In genomic region chr2:225011585-225011984, GRCh38 we compare ENCODE assay signal across 18 cellular contexts. TPM values are rescaled to one million over a fixed set of nuclear protein-coding genes. Genes with fewer than 3 reads are reported as not detected.
A peak's percentile ranks its signal among the peaks of the same experiment; 100 is the strongest.
DNase-seq lines count a peak whose midpoint lies in the region; ATAC-seq and TF ChIP-seq lines count a peak whose summit lies in the region.
"Had no signal": no experiment of that assay in that cellular context is flagged by ENCODE, and none has a peak within 500 bp of the region (broad histone marks: within the 10 kb centered on the region; RNA-seq: fewer than 3 reads in every experiment).

No MANE protein-coding gene starts in this region.

- intact Hi-C loops in activated CD8-positive, alpha-beta T cell treated with anti-CD3 and anti-CD28 coated beads for 36 hours (cut with micrococcal nuclease) = loop anchor here (2.0 kb wide), 1 partner anchor 27 kb away; no protein-coding TSS in a partner anchor

- no peak for ATAC-seq in activated CD8-positive, alpha-beta T cell treated with anti-CD3 and anti-CD28 coated beads for 36 hours
- ATAC-seq in activated CD8-positive, alpha-beta T cell treated with anti-CD3 and anti-CD28 coated beads, Interleukin-2, amount 10 ng/mL, durations not matched to agents 7 days and 5 days = no peak
- ATAC-seq in T-cell (replicated peaks in 1 of 4) = no peak

- peaks cover 16% of the 10 kb centered on the region for H3K36me3 Mint-ChIP-seq in activated CD8-positive, alpha-beta T cell treated with anti-CD3 and anti-CD28 coated beads for 36 hours (ENCODE audit: low read depth)
- peaks cover 32% of the 10 kb centered on the region for H3K36me3 Mint-ChIP-seq in activated CD8-positive, alpha-beta T cell treated with anti-CD3 and anti-CD28 coated beads, Interleukin-2, amount 10 ng/mL, durations not matched to agents 7 days and 5 days (ENCODE audit: low read depth)
- peaks cover 6% of the 10 kb centered on the region for H3K36me3 Mint-ChIP-seq in T-cell
- H3K36me3 Mint-ChIP-seq in activated naive CD4-positive, alpha-beta T cell treated with anti-CD3 and anti-CD28 coated beads, Interleukin-2, amount 10 ng/mL, durations not matched to agents 7 days and 5 days = peaks cover 38% of the 10 kb centered on the region

- H3K4me3 ChIP-seq in smooth muscle cell (no peak overlapping the region), WERI-Rb-1 (ENCODE audit: low read depth, low read length) (no peak overlapping the region)
- H3K4me3 ChIP-seq: MG63, SJSA1 had no signal

- H3K27ac ChIP-seq in epithelial cell of prostate (peak overlapping the region; percentile 62), smooth muscle cell (ENCODE audit: low read depth) (peak overlapping the region; percentile 39), WERI-Rb-1 (no peak overlapping the region)

- 84% methylated on average over 11 of the region's 11 CpGs for WGBS in smooth muscle cell (ENCODE audit: low lambda C conversion rate)

- H3K27me3 Mint-ChIP-seq in activated CD8-positive, alpha-beta T cell treated with anti-CD3 and anti-CD28 coated beads for 36 hours = no peaks in the 10 kb centered on the region
- no peaks in the 10 kb centered on the region for H3K27me3 Mint-ChIP-seq in activated CD8-positive, alpha-beta T cell treated with anti-CD3 and anti-CD28 coated beads, Interleukin-2, amount 10 ng/mL, durations not matched to agents 7 days and 5 days (ENCODE audit: low read depth)
- no peaks in the 10 kb centered on the region for H3K27me3 Mint-ChIP-seq in T-cell
- no peaks in the 10 kb centered on the region for H3K27me3 Mint-ChIP-seq in activated naive CD4-positive, alpha-beta T cell treated with anti-CD3 and anti-CD28 coated beads, Interleukin-2, amount 10 ng/mL, durations not matched to agents 7 days and 5 days

- H3K9me3 Mint-ChIP-seq in activated CD8-positive, alpha-beta T cell treated with anti-CD3 and anti-CD28 coated beads for 36 hours = peaks cover 1% of the 10 kb centered on the region
- no peaks in the 10 kb centered on the region for H3K9me3 Mint-ChIP-seq in activated CD8-positive, alpha-beta T cell treated with anti-CD3 and anti-CD28 coated beads, Interleukin-2, amount 10 ng/mL, durations not matched to agents 7 days and 5 days (ENCODE audit: insufficient read depth)
- H3K9me3 Mint-ChIP-seq in T-cell = no peaks in the 10 kb centered on the region
- no peaks in the 10 kb centered on the region for H3K9me3 Mint-ChIP-seq in activated naive CD4-positive, alpha-beta T cell treated with anti-CD3 and anti-CD28 coated beads, Interleukin-2, amount 10 ng/mL, durations not matched to agents 7 days and 5 days

- no peak overlapping the region for H3K4me2 ChIP-seq in smooth muscle cell

- H3K4me3 Mint-ChIP-seq in activated CD8-positive, alpha-beta T cell treated with anti-CD3 and anti-CD28 coated beads for 36 hours = no peak overlapping the region
- no peak overlapping the region for H3K4me3 Mint-ChIP-seq in activated CD8-positive, alpha-beta T cell treated with anti-CD3 and anti-CD28 coated beads, Interleukin-2, amount 10 ng/mL, durations not matched to agents 7 days and 5 days
- H3K4me3 Mint-ChIP-seq in T-cell = no peak overlapping the region
- no peak overlapping the region for H3K4me3 Mint-ChIP-seq in activated naive CD4-positive, alpha-beta T cell treated with anti-CD3 and anti-CD28 coated beads, Interleukin-2, amount 10 ng/mL, durations not matched to agents 7 days and 5 days

- H3F3A ChIP-seq in smooth muscle cell (ENCODE audit: low read depth) = no peaks in the 10 kb centered on the region

- H3K4me1 ChIP-seq in smooth muscle cell (ENCODE audit: low read depth) = no peaks in the 10 kb centered on the region

- H3K79me2 ChIP-seq in smooth muscle cell (ENCODE audit: low read depth) = no peaks in the 10 kb centered on the region

- POLR2A ChIA-PET in activated CD8-positive, alpha-beta T cell treated with anti-CD3 and anti-CD28 coated beads for 36 hours (lab: Charles Lee) = interaction anchor here (1.1 to 2.4 kb wide), 4 partner anchors 11 to 83 kb away, joined by 3 to 7 read pairs (median 6); partner anchors contain the start of gene DOCK10
- POLR2A ChIA-PET in activated CD8-positive, alpha-beta T cell treated with anti-CD3 and anti-CD28 coated beads, Interleukin-2, amount 10 ng/mL, durations not matched to agents 7 days and 5 days (lab: Charles Lee) = interaction anchor here (0.6 kb wide), 1 partner anchor 119 kb away, joined by 3 read pairs; no protein-coding TSS in a partner anchor
- POLR2A ChIA-PET in T-cell (lab: Charles Lee) = no interaction called here

- H3K4me1 Mint-ChIP-seq in activated CD8-positive, alpha-beta T cell treated with anti-CD3 and anti-CD28 coated beads for 36 hours (ENCODE audit: low read depth) = peaks cover 86% of the 10 kb centered on the region
- H3K4me1 Mint-ChIP-seq in activated CD8-positive, alpha-beta T cell treated with anti-CD3 and anti-CD28 coated beads, Interleukin-2, amount 10 ng/mL, durations not matched to agents 7 days and 5 days (ENCODE audit: low read depth) = peaks cover 65% of the 10 kb centered on the region
- H3K4me1 Mint-ChIP-seq in T-cell = peaks cover 86 to 88% (median 87%) of the 10 kb centered on the region in 3 donors
- H3K4me1 Mint-ChIP-seq in activated naive CD4-positive, alpha-beta T cell treated with anti-CD3 and anti-CD28 coated beads, Interleukin-2, amount 10 ng/mL, durations not matched to agents 7 days and 5 days = peaks cover 53% of the 10 kb centered on the region

- H2AFZ ChIP-seq in smooth muscle cell (ENCODE audit: low read depth) = no peak overlapping the region

- DNase-seq in activated CD8-positive, alpha-beta T cell treated with anti-CD3 and anti-CD28 coated beads for 36 hours = no peak
- DNase-seq in activated CD8-positive, alpha-beta T cell treated with anti-CD3 and anti-CD28 coated beads, Interleukin-2, amount 10 ng/mL, durations not matched to agents 7 days and 5 days = no peak
- DNase-seq in T-cell (no peak), epithelial cell of prostate (ENCODE audit: low read depth, low spot score) (no peak), smooth muscle cell (lab: John Stamatoyannopoulos, UW; ENCODE audit: unreplicated experiment) (no peak), WERI-Rb-1 (no peak), MV-4-11 (lab: John Stamatoyannopoulos, UW) (no peak)
- no peak for DNase-seq in activated naive CD4-positive, alpha-beta T cell treated with anti-CD3 and anti-CD28 coated beads, Interleukin-2, amount 10 ng/mL, durations not matched to agents 7 days and 5 days
- DNase-seq: ACHN; activated CD4-positive, alpha-beta T cell treated with anti-CD3 and anti-CD28 coated beads for 48 hours; DND-41; effector CD8-positive, alpha-beta T cell; hippocampal formation; NCI-H187 treated with DMSO at 0.1 percent for 48 hours; NCI-H524; T1000 had no signal

- no peaks in the 10 kb centered on the region for H4K20me1 ChIP-seq in smooth muscle cell (ENCODE audit: low read depth)

- peak overlapping the region; percentile 97 for H3K27ac Mint-ChIP-seq in activated CD8-positive, alpha-beta T cell treated with anti-CD3 and anti-CD28 coated beads for 36 hours
- no peak overlapping the region for H3K27ac Mint-ChIP-seq in activated CD8-positive, alpha-beta T cell treated with anti-CD3 and anti-CD28 coated beads, Interleukin-2, amount 10 ng/mL, durations not matched to agents 7 days and 5 days
- H3K27ac Mint-ChIP-seq in T-cell = peak overlapping the region; percentile 52 to 69
- no peak overlapping the region for H3K27ac Mint-ChIP-seq in activated naive CD4-positive, alpha-beta T cell treated with anti-CD3 and anti-CD28 coated beads, Interleukin-2, amount 10 ng/mL, durations not matched to agents 7 days and 5 days

- H3K9ac ChIP-seq in smooth muscle cell (ENCODE audit: low read depth) = no peak overlapping the region

- no peak for TF ChIP-seq CTCF in activated CD8-positive, alpha-beta T cell treated with anti-CD3 and anti-CD28 coated beads for 36 hours (IDR thresholded peaks at IDR 0.05)
- TF ChIP-seq CTCF in smooth muscle cell (IDR thresholded peaks at IDR 0.05; ENCODE audit: borderline replicate concordance, insufficient read depth, poor library complexity, severe bottlenecking) (no peak), WERI-Rb-1 (IDR thresholded peaks at IDR 0.05; ENCODE audit: low read depth, low read length) (no peak)

- CTCF ChIA-PET in activated CD8-positive, alpha-beta T cell treated with anti-CD3 and anti-CD28 coated beads for 36 hours (lab: Charles Lee) = interaction anchor here (0.9 to 3.3 kb wide), 6 partner anchors 9 to 84 kb away, joined by 3 to 16 read pairs (median 4); no protein-coding TSS in a partner anchor
- CTCF ChIA-PET in activated CD8-positive, alpha-beta T cell treated with anti-CD3 and anti-CD28 coated beads, Interleukin-2, amount 10 ng/mL, durations not matched to agents 7 days and 5 days (lab: Charles Lee) = interaction anchor here (0.8 to 1.6 kb wide), 3 partner anchors 9 to 30 kb away, joined by 3 to 5 read pairs (median 4); partner anchors contain the start of gene DOCK10
- CTCF ChIA-PET in T-cell (lab: Charles Lee) = interaction anchor here in 1 of 2 donors (0.6 to 3.1 kb wide), 3 partner anchors 10 to 164 kb away, joined by 3 to 18 read pairs (median 5); no protein-coding TSS in a partner anchor
- CTCF ChIA-PET in activated naive CD4-positive, alpha-beta T cell treated with anti-CD3 and anti-CD28 coated beads, Interleukin-2, amount 10 ng/mL, durations not matched to agents 7 days and 5 days (lab: Charles Lee) = interaction anchor here (1.0 to 3.9 kb wide), 2 partner anchors 10 to 24 kb away, joined by 3 to 19 read pairs; no protein-coding TSS in a partner anchor

- H3K9me3 ChIP-seq in smooth muscle cell (replicated peaks; ENCODE audit: low read depth) (no peaks in the 10 kb centered on the region), WERI-Rb-1 (ENCODE audit: severe bottlenecking) (no peaks in the 10 kb centered on the region)
- H3K9me3 ChIP-seq: MG63, SJSA1 had no signal

- no peaks in the 10 kb centered on the region for H3K27me3 ChIP-seq in smooth muscle cell (ENCODE audit: low read depth)
- H3K27me3 ChIP-seq in WERI-Rb-1 (ENCODE audit: insufficient read depth, low read depth, severe bottlenecking) = no peaks in the 10 kb centered on the region
- H3K27me3 ChIP-seq: MG63, SJSA1 had no signal

- H3K36me3 ChIP-seq in smooth muscle cell (ENCODE audit: low read depth) (no peaks in the 10 kb centered on the region), WERI-Rb-1 (no peaks in the 10 kb centered on the region)
- H3K36me3 ChIP-seq: MG63, SJSA1 had no signal

RNA-seq across cellular contexts. Expression of gene DOCK10, which starts 30.7 kb away (rescaled TPM):
- 100 to 1,000 TPM; 191 to 198 TPM for total RNA-seq in activated CD8-positive, alpha-beta T cell treated with anti-CD3 and anti-CD28 coated beads for 36 hours
- 100 to 1,000 TPM; 343 to 344 TPM for total RNA-seq in activated CD8-positive, alpha-beta T cell treated with anti-CD3 and anti-CD28 coated beads, Interleukin-2, amount 10 ng/mL, durations not matched to agents 7 days and 5 days
- 100 to 1,000 TPM; 206 to 266 (median 235) TPM for total RNA-seq in T-cell
- 0.04 TPM in 2 replicates for total RNA-seq in smooth muscle cell
- not detected in 2 replicates for polyA plus RNA-seq in smooth muscle cell

Comparison
In these comparisons a context has a peak if more than half of its experiments do, and no peak if none do; other contexts are left out.
1. H3K27ac Mint-ChIP-seq: peak in activated CD8-positive, alpha-beta T cell treated with anti-CD3 and anti-CD28 coated beads for 36 hours (single experiment) and T-cell (2 of 2); none in activated CD8-positive, alpha-beta T cell treated with anti-CD3 and anti-CD28 coated beads, Interleukin-2, amount 10 ng/mL, durations not matched to agents 7 days and 5 days (single experiment) and activated naive CD4-positive, alpha-beta T cell treated with anti-CD3 and anti-CD28 coated beads, Interleukin-2, amount 10 ng/mL, durations not matched to agents 7 days and 5 days (single experiment).
2. RNA of gene DOCK10, which starts 30.7 kb away (total RNA-seq): 343 to 344 TPM in activated CD8-positive, alpha-beta T cell treated with anti-CD3 and anti-CD28 coated beads, Interleukin-2, amount 10 ng/mL, durations not matched to agents 7 days and 5 days, 206 to 266 TPM in T-cell and 191 to 198 TPM in activated CD8-positive, alpha-beta T cell treated with anti-CD3 and anti-CD28 coated beads for 36 hours; 0.04 TPM in smooth muscle cell; every median in the first group is over 100 times any median in the second.
3. POLR2A ChIA-PET loops: an anchor here in activated CD8-positive, alpha-beta T cell treated with anti-CD3 and anti-CD28 coated beads for 36 hours (1.1 to 2.4 kb wide) and activated CD8-positive, alpha-beta T cell treated with anti-CD3 and anti-CD28 coated beads, Interleukin-2, amount 10 ng/mL, durations not matched to agents 7 days and 5 days (0.6 kb wide); none called in T-cell.